Comparison of ENCODE assay signal across 8 cellular contexts in genomic region chr2:9565436-9566153, GRCh38. TPM values are rescaled to one million over a fixed set of nuclear protein-coding genes. Genes with fewer than 3 reads are reported as not detected.
DNase-seq lines count a peak whose midpoint lies in the region; ATAC-seq, FAIRE-seq and TF ChIP-seq lines count a peak whose summit lies in the region.

No MANE protein-coding gene starts in this region.

- CTCF ChIA-PET in PC-3 (lab: Charles Lee): interaction anchor here (0.5 kb wide), 1 partner anchor 209 kb away, joined by 3 read pairs; no protein-coding TSS in a partner anchor
- CTCF ChIA-PET in HepG2 (lab: Yijun Ruan, JAX; ENCODE audit: low intra/inter-chr PET ratio, low total read pairs): no interaction called here

- H3K9ac ChIP-seq in PC-3 (ENCODE audit: low read length) (peak overlapping the region; percentile 14; the same call in 1 of the 2 replicates), HepG2 (ENCODE audit: insufficient read depth, low read depth, low read length) (no peak overlapping the region)

- in situ Hi-C loops in HepG2 (cut with HindIII; ENCODE audit: extremely low pct_ligation_motif_present, low pct_unique_long_range_greater_than_20kb): no loop called here

- TF ChIP-seq CTCF in PC-3 (conservative IDR thresholded peaks at IDR 0.05; ENCODE audit: low read depth, low read length) (no peak), HepG2 (CRISPR knock-in tag; IDR thresholded peaks at IDR 0.05) (no peak)

- BruUV-seq in PC-3 (replicated peaks; lab: Mats Ljungman, UMichigan) (TSS peak; percentile 64), HepG2 (replicated peaks; lab: Mats Ljungman, UMichigan) (no TSS peak)

- TF ChIP-seq POLR2A in HepG2 (IDR thresholded peaks at IDR 0.05; ENCODE audit: insufficient read depth in 1 of 2, low read depth in 2 of 2, low read length in 2 of 2): no peak

- H3K79me2 ChIP-seq in ACC112 (ENCODE audit: control insufficient read depth, insufficient read depth, low read length, unreplicated experiment) (no peaks in the 10 kb centered on the region), PC-3 (ENCODE audit: low read length) (peaks cover 1% of the 10 kb centered on the region; the same call in 1 of the 2 replicates), HepG2 (ENCODE audit: insufficient read depth, low read length) (no peaks in the 10 kb centered on the region)

- intact Hi-C loops in PC-3 (cut with micrococcal nuclease): no loop called here
- intact Hi-C loops in HepG2 (cut with micrococcal nuclease; ENCODE audit: unreplicated experiment): no loop called here

- H4K20me1 ChIP-seq in PC-3 (ENCODE audit: low read length) (no peaks in the 10 kb centered on the region), HepG2 (ENCODE audit: insufficient read depth, low read length) (no peaks in the 10 kb centered on the region)

- POLR2A ChIA-PET in PC-3 (lab: Charles Lee; ENCODE audit: unreplicated experiment) (interaction anchor here (0.6 to 0.8 kb wide), 3 partner anchors 9 to 149 kb away, joined by 3 to 8 read pairs (median 3); no protein-coding TSS in a partner anchor), HepG2 (lab: Yijun Ruan, JAX) (interaction anchor here (2.0 kb wide), 1 partner anchor 10 kb away, joined by 18 read pairs; the partner anchor contains the start of gene ADAM17)

- H3K4me2 ChIP-seq in PC-3 (ENCODE audit: low read length) (peak overlapping the region; percentile 49), HepG2 (ENCODE audit: low read depth, low read length) (no peak overlapping the region)

- no peak for FAIRE-seq in HepG2 (lab: Jason Lieb, UNC)

- H3K36me3 ChIP-seq in ACC112 (ENCODE audit: insufficient read depth, low read length): no peaks in the 10 kb centered on the region
- H3K36me3 ChIP-seq in PC-3 (ENCODE audit: low read depth, low read length): no peaks in the 10 kb centered on the region
- H3K36me3 ChIP-seq in muscle layer of duodenum (ENCODE audit: control insufficient read depth in 1 of 2, insufficient read depth in 2 of 2, low read length in 2 of 2): no peaks in the 10 kb centered on the region
- no peaks in the 10 kb centered on the region for H3K36me3 ChIP-seq in HepG2 (replicated peaks in 1 of 2; ENCODE audit: control insufficient read depth in 1 of 2, insufficient read depth in 2 of 2, low read length in 2 of 2)

- ATAC-seq in PC-3: peak; percentile 100
- ATAC-seq in esophagus mucosa: peak; percentile 95
- ATAC-seq in GM18867 (IDR thresholded peaks at IDR 0.05; ENCODE audit: unreplicated experiment): no peak
- ATAC-seq in HepG2: no peak
- no peak for ATAC-seq in GM18873 (IDR thresholded peaks at IDR 0.05; ENCODE audit: low FRiP score, unreplicated experiment)
- no peak for ATAC-seq in HG02759 (IDR thresholded peaks at IDR 0.05; ENCODE audit: unreplicated experiment)

- WGBS in HepG2 (ENCODE audit: low lambda C conversion rate): 85% methylated on average over 11 of the region's 11 CpGs

- H3K4me3 ChIP-seq in ACC112 (ENCODE audit: low read depth, low read length) (peak overlapping the region; percentile 13; the same call in 1 of the 2 replicates), PC-3 (ENCODE audit: low read length) (no peak overlapping the region), muscle layer of duodenum (ENCODE audit: low read depth in 1 of 2, low read length in 2 of 2) (no peak overlapping the region), HepG2 (replicated peaks in 1 of 3; ENCODE audit: insufficient read depth in 1 of 3, low read depth in 2 of 3, low read length in 3 of 3) (no peak overlapping the region)

- H3K9me3 ChIP-seq in PC-3 (ENCODE audit: low read length) (no peaks in the 10 kb centered on the region), muscle layer of duodenum (ENCODE audit: control insufficient read depth in 1 of 2, low read length in 2 of 2) (no peaks in the 10 kb centered on the region), HepG2 (ENCODE audit: low read length) (no peaks in the 10 kb centered on the region)

- peaks cover 9% of the 10 kb centered on the region for H3K4me1 ChIP-seq in ACC112 (ENCODE audit: control insufficient read depth, insufficient read depth, low read length, unreplicated experiment)
- peaks cover 12% of the 10 kb centered on the region for H3K4me1 ChIP-seq in PC-3 (ENCODE audit: insufficient read depth, low read length)
- no peaks in the 10 kb centered on the region for H3K4me1 ChIP-seq in muscle layer of duodenum (ENCODE audit: control insufficient read depth in 1 of 2, insufficient read depth in 2 of 2, low read length in 2 of 2)
- H3K4me1 ChIP-seq in HepG2 (ENCODE audit: insufficient read depth, low read length): no peaks in the 10 kb centered on the region; the same call in 1 of the 2 replicates

- peak; percentile 94 for DNase-seq in PC-3
- no peak for DNase-seq in HepG2 (ENCODE audit: low spot score)

- no peaks in the 10 kb centered on the region for H3F3A ChIP-seq in PC-3 (ENCODE audit: low read length, unreplicated experiment)

- TF ChIP-seq RAD21 in HepG2 (CRISPR knock-in tag; IDR thresholded peaks at IDR 0.05): no peak

- H3K27me3 ChIP-seq in ACC112 (ENCODE audit: insufficient read depth, low read length) (no peaks in the 10 kb centered on the region), PC-3 (ENCODE audit: low read length) (no peaks in the 10 kb centered on the region), muscle layer of duodenum (ENCODE audit: low read depth, low read length) (no peaks in the 10 kb centered on the region), HepG2 (ENCODE audit: control insufficient read depth in 1 of 2, insufficient read depth in 2 of 2, low read length in 2 of 2) (no peaks in the 10 kb centered on the region)

- H3K27ac ChIP-seq in ACC112 (ENCODE audit: low read depth, low read length): peak overlapping the region; percentile 84
- peak overlapping the region; percentile 64 for H3K27ac ChIP-seq in PC-3 (ENCODE audit: low read length)
- peak overlapping the region; percentile 36 for H3K27ac ChIP-seq in muscle layer of duodenum (ENCODE audit: low read length)
- no peak overlapping the region for H3K27ac ChIP-seq in HepG2 (ENCODE audit: extremely low read length, insufficient read depth, low read length)

- no peak for TF ChIP-seq EP300 in HepG2 (IDR thresholded peaks at IDR 0.05; ENCODE audit: low read depth in 2 of 2, low read length in 2 of 2)
- TF ChIP-seq EP300 in HepG2 (CRISPR knock-in tag; IDR thresholded peaks at IDR 0.05; ENCODE audit: borderline replicate concordance): no peak

- H2AFZ ChIP-seq in ACC112 (ENCODE audit: low read length, unreplicated experiment) (peak overlapping the region; percentile 5), PC-3 (ENCODE audit: low read length) (peak overlapping the region; percentile 32; the same call in 1 of the 2 replicates), HepG2 (ENCODE audit: low read length) (no peak overlapping the region)

- no peaks in the 10 kb centered on the region for H3K9me2 ChIP-seq in PC-3 (replicated peaks; ENCODE audit: low read length)

TF ChIP-seq in HepG2, 621 proteins besides CTCF, POLR2A, EP300 and RAD21:
- TF ChIP-seq KDM5A (IDR thresholded peaks at IDR 0.05; ENCODE audit: borderline replicate concordance, low read length) (no peak), TRIM24 (CRISPR knock-in tag; IDR thresholded peaks at IDR 0.05) (no peak), ZNF232 (CRISPR knock-in tag; IDR thresholded peaks at IDR 0.05; ENCODE audit: borderline replicate concordance) (no peak), MYNN (CRISPR knock-in tag; IDR thresholded peaks at IDR 0.05; ENCODE audit: low read depth) (no peak)

RNA-seq across cellular contexts. Expression of gene ADAM17, which starts 10.0 kb away (rescaled TPM):
- 23.0 and 34.3 TPM in 2 replicates for total RNA-seq in PC-3 (2014; rRNA removed)
- 27.5 TPM for total RNA-seq in esophagus mucosa
- 18.5 and 33.4 TPM in 2 replicates for total RNA-seq in HepG2 (2016; rRNA removed; fragmentation: Illumina TruSeq; extraction: Trizol)
- total RNA-seq in HepG2 (2016; cell fraction: cytosol; rRNA removed; fragmentation: Illumina TruSeq; extraction: Trizol; ENCODE audit: low read depth): 10.8 TPM in 2 replicates
- total RNA-seq in HepG2 (2016; cell fraction: insoluble cytoplasmic fraction; rRNA removed; fragmentation: Illumina TruSeq; extraction: Trizol): 17.9 and 33.4 TPM in 2 replicates
- 9.7 and 11.1 TPM in 2 replicates for total RNA-seq in HepG2 (2016; cell fraction: membrane; rRNA removed; fragmentation: Illumina TruSeq; extraction: Trizol)
- 38.0 and 48.8 TPM in 2 replicates for total RNA-seq in HepG2 (2016; cell fraction: nucleus; rRNA removed; fragmentation: Illumina TruSeq; extraction: Trizol)
- polyA plus RNA-seq in HepG2 (2011; rRNA removed): 6.5 and 8.3 TPM in 2 replicates
- 5.1 and 5.6 TPM in 2 replicates for polyA plus RNA-seq in HepG2 (2011; cell fraction: cytosol; rRNA removed)
- 8.8 and 9.4 TPM in 2 replicates for polyA plus RNA-seq in HepG2 (2011; cell fraction: nucleus; rRNA removed)
- 17.9 and 24.2 TPM in 2 replicates for polyA plus RNA-seq in HepG2 (2012)
- 0.97 and 1.1 TPM in 2 replicates for polyA plus RNA-seq in HepG2 (2016; cell fraction: cytosol; fragmentation: Illumina TruSeq; extraction: Trizol; ENCODE audit: low read depth)
- polyA plus RNA-seq in HepG2 (2016; cell fraction: insoluble cytoplasmic fraction; fragmentation: Illumina TruSeq; extraction: Trizol; ENCODE audit: low read depth): 9.7 and 10.5 TPM in 2 replicates
- polyA plus RNA-seq in HepG2 (2016; cell fraction: membrane; fragmentation: Illumina TruSeq; extraction: Trizol; ENCODE audit: low read depth): 2.6 and 3.0 TPM in 2 replicates
- 34.9 and 37.9 TPM in 2 replicates for polyA plus RNA-seq in HepG2 (2016; cell fraction: nucleus; fragmentation: Illumina TruSeq; extraction: Trizol; ENCODE audit: insufficient read depth, low read depth)
- polyA minus RNA-seq in HepG2 (2011; rRNA and poly(A)+ RNA removed; ENCODE audit: low replicate concordance): 12.1 and 17.0 TPM in 2 replicates
- polyA minus RNA-seq in HepG2 (2011; cell fraction: cytosol; rRNA and poly(A)+ RNA removed): 6.2 and 8.7 TPM in 2 replicates
- 31.7 and 39.2 TPM in 2 replicates for polyA minus RNA-seq in HepG2 (2011; cell fraction: nucleus; rRNA and poly(A)+ RNA removed)

Comparison
In these comparisons a context has a peak if more than half of its experiments do, and no peak if none do; other contexts are left out.
1. ATAC-seq: peak in PC-3 (single experiment) and esophagus mucosa (single experiment); none in GM18867 (single experiment), HepG2 (single experiment), GM18873 (single experiment) and HG02759 (single experiment).